11 cellular contexts compared by ENCODE assay signal in the genomic region with DNA sequence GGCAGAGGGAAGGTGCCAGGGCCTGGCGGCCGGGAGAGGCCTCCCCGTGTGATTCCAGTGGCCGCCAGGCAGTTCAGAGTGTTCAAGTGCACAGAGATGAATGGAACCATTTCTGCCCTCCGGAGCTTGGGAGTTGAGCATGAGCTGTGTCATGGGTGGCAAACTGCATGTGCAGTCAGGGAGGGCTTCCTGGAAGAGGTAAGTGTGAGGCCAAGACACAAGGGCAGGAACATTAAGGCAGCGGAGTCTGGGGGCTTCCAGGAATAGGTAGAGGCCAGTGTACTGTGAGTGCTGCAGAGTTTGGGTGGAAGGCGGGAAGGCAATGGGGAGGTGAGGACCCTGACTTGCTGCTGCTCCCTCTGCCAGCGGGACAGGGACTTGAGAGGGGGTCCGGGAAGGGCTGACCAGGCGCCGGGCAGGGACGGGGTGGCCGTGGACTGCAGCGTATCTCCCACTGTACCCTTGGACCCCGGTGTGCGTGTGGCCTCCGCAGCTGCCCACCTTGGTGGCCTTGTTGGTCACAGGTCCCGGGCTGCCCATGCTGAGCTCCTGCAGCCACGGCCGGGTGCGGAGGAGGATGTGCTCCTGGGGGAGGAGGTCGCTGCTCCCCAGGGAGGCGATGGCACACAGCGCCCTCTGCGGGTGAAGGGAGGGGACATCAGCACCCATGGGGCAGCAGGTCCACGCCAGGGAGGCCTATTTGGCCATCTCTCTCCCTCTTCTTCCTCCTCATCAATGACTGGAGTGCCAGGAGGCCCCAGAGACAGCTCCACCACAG. TPM values are rescaled to one million over a fixed set of nuclear protein-coding genes. Genes with fewer than 3 reads are reported as not detected.
A peak's percentile ranks its signal among the peaks of the same experiment; 100 is the strongest.
DNase-seq lines count a peak whose midpoint lies in the region; ATAC-seq, FAIRE-seq and TF ChIP-seq lines count a peak whose summit lies in the region.
"Had no signal": no experiment of that assay in that cellular context is flagged by ENCODE, and none has a peak within 500 bp of the region (broad histone marks: within the 10 kb centered on the region; RNA-seq: fewer than 3 reads in every experiment).

No MANE protein-coding gene starts in this region.

- no peak overlapping the region for H3K4me3 ChIP-seq in A673 (ENCODE audit: low read depth, low read length, poor library complexity, severe bottlenecking)
- H3K4me3 ChIP-seq in GM23248 = no peak overlapping the region
- no peak overlapping the region for H3K4me3 ChIP-seq in CD8-positive, alpha-beta T cell (ENCODE audit: low read depth, low read length)
- H3K4me3 ChIP-seq: ascending aorta, psoas muscle had no signal

- peaks cover 34% of the 10 kb centered on the region for H3K36me3 Mint-ChIP-seq in CD8-positive, alpha-beta T cell

- peaks cover 12% of the 10 kb centered on the region for H3K4me1 Mint-ChIP-seq in CD8-positive, alpha-beta T cell (ENCODE audit: low read depth)

- H3K27me3 ChIP-seq in A673 (replicated peaks; ENCODE audit: insufficient read depth, low read depth, low read length, poor library complexity) = no peaks in the 10 kb centered on the region
- no peaks in the 10 kb centered on the region for H3K27me3 ChIP-seq in GM23248 (replicated peaks; ENCODE audit: insufficient read depth)
- H3K27me3 ChIP-seq in CD8-positive, alpha-beta T cell (ENCODE audit: insufficient read depth, low read length) = no peaks in the 10 kb centered on the region
- H3K27me3 ChIP-seq: ascending aorta had no signal

- TF ChIP-seq CTCF in A673 (conservative IDR thresholded peaks at IDR 0.05; ENCODE audit: low read depth, low read length) = peak; percentile 47; the same call in 1 of the 2 replicates
- no peak for TF ChIP-seq CTCF in omental fat pad (IDR thresholded peaks at IDR 0.05)
- no peak for TF ChIP-seq CTCF in CD8-positive, alpha-beta T cell (IDR thresholded peaks at IDR 0.05)

- H3K4me3 Mint-ChIP-seq in CD8-positive, alpha-beta T cell = no peak overlapping the region
- H3K4me3 Mint-ChIP-seq: activated CD4-positive, alpha-beta T cell treated with anti-CD3 and anti-CD28 coated beads, Interleukin-2, amount 10 ng/mL, durations not matched to agents 7 days and 5 days had no signal

- H3K9me2 ChIP-seq in GM23248 (ENCODE audit: insufficient read depth) = no peaks in the 10 kb centered on the region

- no peaks in the 10 kb centered on the region for H4K20me1 ChIP-seq in GM23248 (ENCODE audit: insufficient read depth)

- no peak overlapping the region for H3K4me2 ChIP-seq in GM23248 (ENCODE audit: unreplicated experiment)

- H3K36me3 ChIP-seq in A673 (ENCODE audit: insufficient read depth, low read length, poor library complexity, severe bottlenecking) (no peaks in the 10 kb centered on the region), GM23248 (ENCODE audit: low read depth) (no peaks in the 10 kb centered on the region)
- peaks cover 6% of the 10 kb centered on the region for H3K36me3 ChIP-seq in CD8-positive, alpha-beta T cell (ENCODE audit: insufficient read depth, low read length)

- no peaks in the 10 kb centered on the region for H3K9me3 Mint-ChIP-seq in CD8-positive, alpha-beta T cell

- intact Hi-C loops in A673 (cut with micrococcal nuclease; ENCODE audit: unreplicated experiment) = no loop called here
- intact Hi-C loops in left ventricle myocardium superior (cut with micrococcal nuclease) = no loop called here
- intact Hi-C loops in CD8-positive, alpha-beta T cell (cut with DNase I, micrococcal nuclease) = loop anchor here in 1 of 2 experiments (10.0 kb wide), 1 partner anchor 815 kb away; the partner anchor contains the start of gene ENDOV

- H3K4me1 ChIP-seq in A673 (ENCODE audit: insufficient read depth, low read length, poor library complexity, severe bottlenecking) (no peaks in the 10 kb centered on the region), GM23248 (ENCODE audit: insufficient read depth) (no peaks in the 10 kb centered on the region)
- H3K4me1 ChIP-seq in CD8-positive, alpha-beta T cell (ENCODE audit: insufficient read depth, low read length) = no peaks in the 10 kb centered on the region
- H3K4me1 ChIP-seq: ascending aorta, psoas muscle had no signal

- H3K79me2 ChIP-seq in GM23248 (ENCODE audit: insufficient read depth) = no peaks in the 10 kb centered on the region

- H3K27ac ChIP-seq in A673 (ENCODE audit: low read depth, low read length, poor library complexity, severe bottlenecking) (no peak overlapping the region), GM23248 (no peak overlapping the region)
- H3K27ac ChIP-seq in CD8-positive, alpha-beta T cell (ENCODE audit: low read depth, low read length) = no peak overlapping the region
- H3K27ac ChIP-seq: ascending aorta, psoas muscle had no signal

- WGBS in GM23248 (ENCODE audit: low coverage in 1 of 2, low lambda C conversion rate in 2 of 2, missing lambda C conversion rate in 2 of 2), 2 experiments = 93 to 96% methylated on average over 17 to 25 of the region's 26 CpGs

- DNase-seq in A673 (ENCODE audit: low spot score) (no peak), GM12891 (ENCODE audit: insufficient read length, low spot score) (peak; percentile 57), left ventricle myocardium superior (no peak), GM23248 (no peak), amniotic stem cell (lab: John Stamatoyannopoulos, UW) (no peak), omental fat pad (ENCODE audit: low spot score) (no peak)
- DNase-seq in CD8-positive, alpha-beta T cell = no peak
- DNase-seq: activated CD4-positive, alpha-beta T cell treated with anti-CD3 and anti-CD28 coated beads, Interleukin-2, amount 10 ng/mL, durations not matched to agents 7 days and 5 days had no signal

- TF ChIP-seq POLR2A in GM12891 (IDR thresholded peaks at IDR 0.05; ENCODE audit: low read depth, low read length) = no peak

- H3K27me3 Mint-ChIP-seq in CD8-positive, alpha-beta T cell (ENCODE audit: low read depth) = no peaks in the 10 kb centered on the region
- H3K27me3 Mint-ChIP-seq: activated CD4-positive, alpha-beta T cell treated with anti-CD3 and anti-CD28 coated beads, Interleukin-2, amount 10 ng/mL, durations not matched to agents 7 days and 5 days had no signal

- no peak overlapping the region for H2AFZ ChIP-seq in GM23248

- CTCF ChIA-PET in A673 (lab: Charles Lee) = no interaction called here
- CTCF ChIA-PET in CD8-positive, alpha-beta T cell (lab: Charles Lee) = no interaction called here

- peak; percentile 56 for FAIRE-seq in GM12891 (lab: Jason Lieb, UNC)

- no peaks in the 10 kb centered on the region for H3F3A ChIP-seq in GM23248 (ENCODE audit: insufficient read depth)

- ATAC-seq in SK-N-SH treated with all-trans-retinoic acid at 6 μM for 48 hours (peak; percentile 28; the same call in 2 of the 3 replicates), left ventricle myocardium superior (peak; percentile 14), omental fat pad (ENCODE audit: low FRiP score) (no peak)
- no peak for ATAC-seq in CD8-positive, alpha-beta T cell

- H3K9ac ChIP-seq in GM23248 = no peak overlapping the region

- H3K9me3 ChIP-seq in A673 (ENCODE audit: low read depth, low read length, poor library complexity, severe bottlenecking) (peaks cover 5% of the 10 kb centered on the region), GM23248 (ENCODE audit: low read depth) (no peaks in the 10 kb centered on the region)
- H3K9me3 ChIP-seq in CD8-positive, alpha-beta T cell (ENCODE audit: low read length) = no peaks in the 10 kb centered on the region
- H3K9me3 ChIP-seq: ascending aorta, psoas muscle had no signal

- H3K27ac Mint-ChIP-seq in CD8-positive, alpha-beta T cell = no peak overlapping the region
- H3K27ac Mint-ChIP-seq: activated CD4-positive, alpha-beta T cell treated with anti-CD3 and anti-CD28 coated beads, Interleukin-2, amount 10 ng/mL, durations not matched to agents 7 days and 5 days had no signal

- POLR2A ChIA-PET in A673 (lab: Charles Lee; ENCODE audit: low non-redundant PET) = interaction anchor here (0.8 kb wide), 1 partner anchor 9 kb away, joined by 3 read pairs; the partner anchor contains the start of gene NDUFAF8
- POLR2A ChIA-PET in CD8-positive, alpha-beta T cell (lab: Charles Lee) = no interaction called here

- in situ Hi-C loops in GM23248 (cut with MboI) = no loop called here

- BruUV-seq in A673 (replicated peaks; lab: Mats Ljungman, UMichigan) = no TSS peak

TF ChIP-seq in GM12891, 5 proteins besides CTCF, POLR2A, EP300 and RAD21:
- no peak for TF ChIP-seq PAX5 (IDR thresholded peaks at IDR 0.05; ENCODE audit: insufficient read depth, low read length, severe bottlenecking)
- TF ChIP-seq TAF1 (IDR thresholded peaks at IDR 0.05; ENCODE audit: low read depth, low read length) = no peak
TF ChIP-seq in GM12891: peak in this region for 0.

TF ChIP-seq in SK-N-SH treated with all-trans-retinoic acid at 6 μM for 48 hours, 23 proteins besides CTCF, POLR2A, EP300 and RAD21:
- TF ChIP-seq GLIS3 (CRISPR knock-in tag; IDR thresholded peaks at IDR 0.05) (no peak), ESRRG (CRISPR knock-in tag; IDR thresholded peaks at IDR 0.05) (no peak), ZFP3 (CRISPR knock-in tag; IDR thresholded peaks at IDR 0.05) (no peak), ISL1 (CRISPR knock-in tag; IDR thresholded peaks at IDR 0.05) (no peak)

RNA-seq across cellular contexts. Expression of gene CEP131, which starts 7.5 kb away (rescaled TPM):
- total RNA-seq in A673 (2021) (27.1 and 36.3 TPM in 2 replicates), left ventricle myocardium superior (13.6 TPM), omental fat pad (10 to 100 TPM in 1 of 4 donors, 1 to 10 TPM in 3; 3.0 to 11.5 (median 5.6) TPM)
- 10.6 TPM for polyA plus RNA-seq in GM12891 (2012; ENCODE audit: low read depth, missing spikeins)
- total RNA-seq in GM23248 (2014; rRNA removed; shearing (Covaris generic)) = 8.0 and 14.2 TPM in 2 replicates
- 5.6 and 6.1 TPM in 2 replicates for polyA plus RNA-seq in GM23248 (2016; fragmentation: Nextera tagmentation; extraction: Ambion mirVana)
- 10 to 100 TPM in 1 of 2 experiments, 1 to 10 TPM in 1; 8.5 to 10.3 TPM for total RNA-seq in CD8-positive, alpha-beta T cell

RNA-seq across cellular contexts. Expression of gene TEPSIN, which starts 8.6 kb away (rescaled TPM):
- total RNA-seq in A673 (2021) (33.6 and 36.1 TPM in 2 replicates), left ventricle myocardium superior (13.8 TPM), omental fat pad (10 to 100 TPM; 15.1 to 56.1 (median 33.2) TPM)
- polyA plus RNA-seq in GM12891 (2012; ENCODE audit: low read depth, missing spikeins) = 15.7 TPM
- total RNA-seq in GM23248 (2014; rRNA removed; shearing (Covaris generic)) = 16.1 and 24.4 TPM in 2 replicates
- polyA plus RNA-seq in GM23248 (2016; fragmentation: Nextera tagmentation; extraction: Ambion mirVana) = 2.2 and 2.7 TPM in 2 replicates
- total RNA-seq in CD8-positive, alpha-beta T cell = 10 to 100 TPM; 81.4 to 88.8 TPM

RNA-seq across cellular contexts. Expression of gene NDUFAF8, which starts 8.9 kb away (rescaled TPM):
- total RNA-seq in A673 (2021) (58.6 and 64.9 TPM in 2 replicates), left ventricle myocardium superior (53.7 TPM), omental fat pad (10 to 100 TPM; 28.7 to 56.7 (median 37.5) TPM)
- polyA plus RNA-seq in GM12891 (2012; ENCODE audit: low read depth, missing spikeins) = 159 TPM
- total RNA-seq in GM23248 (2014; rRNA removed; shearing (Covaris generic)) = 17.2 and 53.1 TPM in 2 replicates
- 134 and 136 TPM in 2 replicates for polyA plus RNA-seq in GM23248 (2016; fragmentation: Nextera tagmentation; extraction: Ambion mirVana)
- 10 to 100 TPM; 40.6 to 50.9 TPM for total RNA-seq in CD8-positive, alpha-beta T cell

Comparison
In these comparisons a context has a peak if more than half of its experiments do, and no peak if none do; other contexts are left out.
1. ATAC-seq: peak in SK-N-SH treated with all-trans-retinoic acid at 6 μM for 48 hours (single experiment) and left ventricle myocardium superior (single experiment); none in omental fat pad (single experiment) and CD8-positive, alpha-beta T cell (single experiment).